8 cellular contexts compared by ENCODE assay signal in genomic region chr3:51975857-51976549, GRCh38. TPM values are rescaled to one million over a fixed set of nuclear protein-coding genes. Genes with fewer than 3 reads are reported as not detected.
DNase-seq lines count a peak whose midpoint lies in the region; ATAC-seq, FAIRE-seq and TF ChIP-seq lines count a peak whose summit lies in the region.

No MANE protein-coding gene starts in this region.

- H4K5ac ChIP-seq in mesendoderm (ENCODE audit: low read length), result no peak overlapping the region

- peak overlapping the region; percentile 87 to 94 for H3K27ac Mint-ChIP-seq in effector memory CD8-positive, alpha-beta T cell

- H3K4me1 ChIP-seq in mesendoderm (ENCODE audit: control insufficient read depth, low read depth, low read length), result peaks cover 7% of the 10 kb centered on the region
- peaks cover 60% of the 10 kb centered on the region for H3K4me1 ChIP-seq in suprapubic skin

- H3K4me1 Mint-ChIP-seq in effector memory CD8-positive, alpha-beta T cell (ENCODE audit: low read depth in 2 of 2), result peaks cover 31% of the 10 kb centered on the region in 2 donors

- TF ChIP-seq POLR2A in suprapubic skin (IDR thresholded peaks at IDR 0.05) (no peak), H54 (IDR thresholded peaks at IDR 0.05; ENCODE audit: low read depth, low read length) (no peak)

- peak overlapping the region; percentile 63 for H3K9ac ChIP-seq in mesendoderm (ENCODE audit: low read length)

- peak overlapping the region; percentile 49 for H3K4me2 ChIP-seq in mesendoderm (ENCODE audit: low read length)

- H3K27ac ChIP-seq in mesendoderm (ENCODE audit: low read depth, low read length), result no peak overlapping the region
- H3K27ac ChIP-seq in suprapubic skin, result peak overlapping the region; percentile 11

- H3K4me3 ChIP-seq in mesendoderm (ENCODE audit: low read length), result no peak overlapping the region
- peak overlapping the region; percentile 56 for H3K4me3 ChIP-seq in suprapubic skin

- no peak for TF ChIP-seq EP300 in suprapubic skin (IDR thresholded peaks at IDR 0.05)

- no peaks in the 10 kb centered on the region for H3K79me1 ChIP-seq in mesendoderm (ENCODE audit: low read length)

- TF ChIP-seq CTCF in GM12873 (IDR thresholded peaks at IDR 0.05; ENCODE audit: insufficient read depth, low read depth, low read length, missing control alignments) (peak; percentile 16), suprapubic skin (IDR thresholded peaks at IDR 0.05) (peak in 1 of 2 donors; percentile 11)

- ATAC-seq in effector memory CD8-positive, alpha-beta T cell (replicated peaks), result no peak

- FAIRE-seq in H54 (lab: Jason Lieb, UNC), result no peak

- H3K4ac ChIP-seq in mesendoderm (ENCODE audit: low read depth, low read length), result no peak overlapping the region

- H3K36me3 Mint-ChIP-seq in effector memory CD8-positive, alpha-beta T cell (ENCODE audit: insufficient read depth), result peaks cover 12% of the 10 kb centered on the region

- H3K56ac ChIP-seq in mesendoderm (ENCODE audit: low read length), result no peak overlapping the region

- H3K79me2 ChIP-seq in mesendoderm (ENCODE audit: control insufficient read depth, insufficient read depth, low read length), result no peaks in the 10 kb centered on the region

- H3K27me3 Mint-ChIP-seq in effector memory CD8-positive, alpha-beta T cell, result no peaks in the 10 kb centered on the region

- H3K4me3 Mint-ChIP-seq in effector memory CD8-positive, alpha-beta T cell, result peak overlapping the region; percentile 88 to 95

- H3K9me3 Mint-ChIP-seq in effector memory CD8-positive, alpha-beta T cell, result no peaks in the 10 kb centered on the region

- H3K27me3 ChIP-seq in mesendoderm (ENCODE audit: insufficient read depth, low read length, poor library complexity) (peaks cover 2% of the 10 kb centered on the region), suprapubic skin (no peaks in the 10 kb centered on the region)

- no CpG with 5 or more reads among the region's 45 CpGs for WGBS in mesendoderm (ENCODE audit: extremely low coverage, insufficient coverage, low lambda C conversion rate)
- WGBS in suprapubic skin, result 53% methylated on average over 40 of the region's 45 CpGs

- in situ Hi-C loops in ACHN (cut with HindIII; ENCODE audit: low pct_ligation_motif_present, low pct_unique_long_range_greater_than_20kb, low sequenced_read_pairs), result no loop called here

- DNase-seq in ACHN (peak; percentile 54), SW480 (ENCODE audit: low spot score) (peak; percentile 43), mesendoderm (peak; percentile 54), suprapubic skin (ENCODE audit: low spot score in 2 of 2) (peak; percentile 89 to 91), NCI-H345 (lab: John Stamatoyannopoulos, UW) (no peak), H54 (ENCODE audit: insufficient read length, low spot score) (no peak)
- DNase-seq in effector memory CD8-positive, alpha-beta T cell, result no peak

- H3K36me3 ChIP-seq in mesendoderm (ENCODE audit: control insufficient read depth, insufficient read depth, low read length) (no peaks in the 10 kb centered on the region), suprapubic skin (peaks cover 5% of the 10 kb centered on the region)

- H3K18ac ChIP-seq in mesendoderm (ENCODE audit: low read length), result no peak overlapping the region

- no peak overlapping the region for H4K8ac ChIP-seq in mesendoderm (ENCODE audit: low read depth, low read length)

- H2AK5ac ChIP-seq in mesendoderm (ENCODE audit: low read length), result no peak overlapping the region

- H3K9me3 ChIP-seq in suprapubic skin, result no peaks in the 10 kb centered on the region

- no peak overlapping the region for H2BK5ac ChIP-seq in mesendoderm (ENCODE audit: low read length)

- H2BK15ac ChIP-seq in mesendoderm (replicated peaks; ENCODE audit: low read depth), result no peak overlapping the region

- no peak overlapping the region for H2BK120ac ChIP-seq in mesendoderm (ENCODE audit: low read depth, low read length)

- H3K23ac ChIP-seq in mesendoderm (ENCODE audit: low read length), result no peak overlapping the region

RNA-seq across cellular contexts. Expression of gene ABHD14A, which starts 1.1 kb away (rescaled TPM):
- polyA plus RNA-seq in mesendoderm (2013, experiment 1 of 2), result 2.6 TPM
- polyA plus RNA-seq in mesendoderm (2013, experiment 2 of 2), result 2.4 TPM
- 10 to 100 TPM in 1 of 4 donors, 1 to 10 TPM in 3; 3.1 to 11.9 (median 8.3) TPM for total RNA-seq in suprapubic skin

RNA-seq across cellular contexts. Expression of gene ABHD14B, which starts 2.2 kb away (rescaled TPM):
- 2.8 TPM for polyA plus RNA-seq in mesendoderm (2013, experiment 1 of 2)
- polyA plus RNA-seq in mesendoderm (2013, experiment 2 of 2), result 2.6 TPM
- 10 to 100 TPM; 50.0 to 79.7 (median 59.0) TPM for total RNA-seq in suprapubic skin

RNA-seq across cellular contexts. Expression of gene ACY1, which starts 7.3 kb away (rescaled TPM):
- 28.2 TPM for polyA plus RNA-seq in mesendoderm (2013, experiment 1 of 2)
- 25.1 TPM for polyA plus RNA-seq in mesendoderm (2013, experiment 2 of 2)
- total RNA-seq in suprapubic skin, result 10 to 100 TPM; 31.2 to 49.3 (median 36.8) TPM

RNA-seq across cellular contexts. Expression of gene PCBP4, which starts 8.7 kb away (rescaled TPM):
- 14.4 TPM for polyA plus RNA-seq in mesendoderm (2013, experiment 1 of 2)
- 14.3 TPM for polyA plus RNA-seq in mesendoderm (2013, experiment 2 of 2)
- total RNA-seq in suprapubic skin, result 10 to 100 TPM; 24.6 to 32.1 (median 28.6) TPM

RNA-seq across cellular contexts. Expression of gene RPL29, which starts 19.7 kb away (rescaled TPM):
- 2,106 TPM for polyA plus RNA-seq in mesendoderm (2013, experiment 1 of 2)
- polyA plus RNA-seq in mesendoderm (2013, experiment 2 of 2), result 2,168 TPM
- total RNA-seq in suprapubic skin, result 1,000 to 10,000 TPM; 1,428 to 2,708 (median 2,246) TPM

Comparison
In these comparisons a context has a peak if more than half of its experiments do, and no peak if none do; other contexts are left out.
1. DNase-seq: peak in ACHN (single experiment), SW480 (single experiment), mesendoderm (single experiment) and suprapubic skin (2 of 2); none in effector memory CD8-positive, alpha-beta T cell (0 of 3), NCI-H345 (single experiment) and H54 (single experiment).